Comparison of ENCODE assay signal across 8 cellular contexts in the genomic region with DNA sequence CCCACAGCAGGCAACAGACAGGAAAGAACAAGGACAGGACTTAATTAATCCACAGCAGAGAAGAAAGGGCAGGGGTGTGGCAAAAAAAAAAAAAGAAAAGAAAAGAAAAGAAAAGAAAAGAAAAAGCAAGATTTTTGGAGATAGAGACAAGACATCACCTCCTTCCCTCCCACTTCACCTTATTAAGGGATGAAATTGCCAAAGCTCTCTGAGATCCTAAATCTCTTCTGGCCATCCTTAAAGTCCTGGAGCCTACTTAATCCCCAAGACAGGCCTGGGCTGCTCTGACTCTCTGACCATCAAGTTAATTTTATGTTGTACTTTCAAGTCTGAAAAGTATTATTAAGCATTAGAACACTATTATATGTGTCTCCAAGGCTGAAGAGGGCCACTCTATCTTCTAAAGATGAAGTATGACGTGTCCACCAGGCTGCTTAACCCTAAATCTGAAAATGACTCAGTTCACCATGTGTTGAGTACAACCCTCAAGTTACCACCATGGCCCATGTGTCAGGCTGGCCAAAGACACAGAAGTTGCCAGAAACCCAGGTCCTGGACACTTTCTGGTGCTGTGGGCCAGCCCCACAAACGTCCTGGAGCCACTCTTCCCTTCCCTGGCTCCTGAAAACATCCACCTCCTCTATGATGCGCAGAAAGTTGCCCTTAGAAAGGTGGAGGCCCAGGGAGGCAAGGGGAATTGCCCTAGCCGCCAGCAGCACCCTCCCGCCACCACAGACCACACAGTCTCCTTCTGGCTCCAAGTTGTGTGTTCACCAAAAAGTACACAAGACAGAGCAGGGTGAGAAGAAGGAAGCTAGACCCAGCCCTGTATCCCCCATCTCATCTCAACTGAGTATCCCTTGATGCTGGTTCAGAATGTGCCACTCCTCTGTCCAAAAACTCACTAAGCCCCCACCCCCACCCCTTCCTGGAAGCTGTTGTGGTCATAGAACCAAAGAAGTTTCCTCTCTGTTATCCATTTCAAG. TPM values are rescaled to one million over a fixed set of nuclear protein-coding genes. Genes with fewer than 3 reads are reported as not detected.
DNase-seq lines count a peak whose midpoint lies in the region; TF ChIP-seq lines count a peak whose summit lies in the region.

No MANE protein-coding gene starts in this region.

- H4K8ac ChIP-seq in mesendoderm (ENCODE audit: low read depth, low read length), result no peak overlapping the region

- H3K23ac ChIP-seq in mesendoderm (ENCODE audit: low read length), result peak overlapping the region; percentile 90

- H3K36me3 ChIP-seq in mesendoderm (ENCODE audit: control insufficient read depth, insufficient read depth, low read length) (peaks cover 9% of the 10 kb centered on the region), SJCRH30 (no peaks in the 10 kb centered on the region)

- peak overlapping the region; percentile 96 for H3K4me3 Mint-ChIP-seq in activated naive CD8-positive, alpha-beta T cell treated with anti-CD3 and anti-CD28 coated beads for 36 hours

- no peak overlapping the region for H2BK120ac ChIP-seq in mesendoderm (ENCODE audit: low read depth, low read length)

- POLR2A ChIA-PET in AG04449 (lab: Yijun Ruan, JAX), result interaction anchor here (0.7 kb wide), 1 partner anchor 98 kb away, joined by 3 read pairs; no protein-coding TSS in a partner anchor

- peak overlapping the region; percentile 96 for H3K27ac Mint-ChIP-seq in activated naive CD8-positive, alpha-beta T cell treated with anti-CD3 and anti-CD28 coated beads for 36 hours

- WGBS in mesendoderm (ENCODE audit: extremely low coverage, insufficient coverage, low lambda C conversion rate), result no CpG with 5 or more reads among the region's 5 CpGs

- peaks cover 44% of the 10 kb centered on the region for H3K4me1 Mint-ChIP-seq in activated naive CD8-positive, alpha-beta T cell treated with anti-CD3 and anti-CD28 coated beads for 36 hours

- no peaks in the 10 kb centered on the region for H3K27me3 ChIP-seq in mesendoderm (ENCODE audit: insufficient read depth, low read length, poor library complexity)
- H3K27me3 ChIP-seq in SJCRH30, result no peaks in the 10 kb centered on the region

- H3K79me2 ChIP-seq in mesendoderm (ENCODE audit: control insufficient read depth, insufficient read depth, low read length), result peaks cover 26% of the 10 kb centered on the region

- no peak for TF ChIP-seq CTCF in AG04449 (IDR thresholded peaks at IDR 0.05; ENCODE audit: insufficient read depth, low read length, missing control alignments)

- no peak overlapping the region for H2BK5ac ChIP-seq in mesendoderm (ENCODE audit: low read length)

- H2AK5ac ChIP-seq in mesendoderm (ENCODE audit: low read length), result no peak overlapping the region

- H3K36me3 Mint-ChIP-seq in activated naive CD8-positive, alpha-beta T cell treated with anti-CD3 and anti-CD28 coated beads for 36 hours, result peaks cover 45% of the 10 kb centered on the region

- no peaks in the 10 kb centered on the region for H3K9me3 ChIP-seq in SJCRH30 (replicated peaks)

- H3K27me3 Mint-ChIP-seq in activated naive CD8-positive, alpha-beta T cell treated with anti-CD3 and anti-CD28 coated beads for 36 hours, result no peaks in the 10 kb centered on the region

- CTCF ChIA-PET in AG04449 (lab: Yijun Ruan, JAX), result interaction anchor here (0.6 to 13.4 kb wide), 10 partner anchors 8 to 302 kb away, joined by 3 to 492 read pairs (median 6); no protein-coding TSS in a partner anchor

- no peak for DNase-seq in AG04449 (ENCODE audit: low read depth, low spot score)
- DNase-seq in NAMALWA (ENCODE audit: low spot score), result peak; percentile 37
- DNase-seq in activated naive CD8-positive, alpha-beta T cell treated with anti-CD3 and anti-CD28 coated beads for 36 hours, result peak; percentile 72
- no peak for DNase-seq in mesendoderm
- no peak for DNase-seq in SIG-M5 treated with dmso at 0.1 percent for 504 hours (lab: John Stamatoyannopoulos, UW; ENCODE audit: unreplicated experiment)
- DNase-seq in RPMI8226, result no peak
- DNase-seq in SJCRH30, result no peak
- DNase-seq in germinal center (ENCODE audit: low spot score), result no peak

- peak overlapping the region; percentile 78 for H3K9ac ChIP-seq in mesendoderm (ENCODE audit: low read length)

- no peak overlapping the region for H4K5ac ChIP-seq in mesendoderm (ENCODE audit: low read length)

- H3K4ac ChIP-seq in mesendoderm (ENCODE audit: low read depth, low read length), result no peak overlapping the region

- peaks cover 12% of the 10 kb centered on the region for H3K79me1 ChIP-seq in mesendoderm (ENCODE audit: low read length)

- no peak overlapping the region for H3K18ac ChIP-seq in mesendoderm (ENCODE audit: low read length)

- peak overlapping the region; percentile 91 for H3K4me2 ChIP-seq in mesendoderm (ENCODE audit: low read length)

- H3K4me3 ChIP-seq in AG04449 (ENCODE audit: low read depth, low read length) (peak overlapping the region; percentile 74), mesendoderm (ENCODE audit: low read length) (peak overlapping the region; percentile 80), SJCRH30 (no peak overlapping the region)

- no peaks in the 10 kb centered on the region for H3K9me3 Mint-ChIP-seq in activated naive CD8-positive, alpha-beta T cell treated with anti-CD3 and anti-CD28 coated beads for 36 hours

- peak overlapping the region; percentile 91 for H3K56ac ChIP-seq in mesendoderm (ENCODE audit: low read length)

- H3K4me1 ChIP-seq in mesendoderm (ENCODE audit: control insufficient read depth, low read depth, low read length), result peaks cover 3% of the 10 kb centered on the region
- H3K4me1 ChIP-seq in SJCRH30, result peaks cover 3% of the 10 kb centered on the region; the same call in 1 of the 2 replicates

- H2BK15ac ChIP-seq in mesendoderm (replicated peaks; ENCODE audit: low read depth), result no peak overlapping the region

- no peak overlapping the region for H3K27ac ChIP-seq in mesendoderm (ENCODE audit: low read depth, low read length)
- H3K27ac ChIP-seq in SJCRH30, result no peak overlapping the region

RNA-seq across cellular contexts. Expression of gene SOCS1, which starts 2.7 kb away (rescaled TPM):
- 10 to 100 TPM; 30.8 to 32.9 TPM for total RNA-seq in activated naive CD8-positive, alpha-beta T cell treated with anti-CD3 and anti-CD28 coated beads for 36 hours
- polyA plus RNA-seq in mesendoderm (2013, experiment 1 of 2), result 62.9 TPM
- polyA plus RNA-seq in mesendoderm (2013, experiment 2 of 2), result 59.7 TPM
- 1.4 and 1.8 TPM in 2 replicates for total RNA-seq in SJCRH30 (2014; rRNA removed; shearing (Covaris generic))

RNA-seq across cellular contexts. Expression of gene TNP2, which starts 15.8 kb away (rescaled TPM):
- not detected for total RNA-seq in activated naive CD8-positive, alpha-beta T cell treated with anti-CD3 and anti-CD28 coated beads for 36 hours
- not detected for polyA plus RNA-seq in mesendoderm (2013, experiment 1 of 2)
- not detected for polyA plus RNA-seq in mesendoderm (2013, experiment 2 of 2)
- total RNA-seq in SJCRH30 (2014; rRNA removed; shearing (Covaris generic)), result not detected in 2 replicates

RNA-seq across cellular contexts. Expression of gene PRM3, which starts 20.1 kb away (rescaled TPM):
- total RNA-seq in activated naive CD8-positive, alpha-beta T cell treated with anti-CD3 and anti-CD28 coated beads for 36 hours, result not detected
- not detected for polyA plus RNA-seq in mesendoderm (2013, experiment 1 of 2)
- polyA plus RNA-seq in mesendoderm (2013, experiment 2 of 2), result not detected
- not detected in 2 replicates for total RNA-seq in SJCRH30 (2014; rRNA removed; shearing (Covaris generic))

RNA-seq across cellular contexts. Expression of gene PRM2, which starts 23.0 kb away (rescaled TPM):
- total RNA-seq in activated naive CD8-positive, alpha-beta T cell treated with anti-CD3 and anti-CD28 coated beads for 36 hours, result not detected
- not detected for polyA plus RNA-seq in mesendoderm (2013, experiment 1 of 2)
- polyA plus RNA-seq in mesendoderm (2013, experiment 2 of 2), result not detected
- total RNA-seq in SJCRH30 (2014; rRNA removed; shearing (Covaris generic)), result not detected in 2 replicates

RNA-seq across cellular contexts. Expression of gene PRM1, which starts 27.8 kb away (rescaled TPM):
- not detected for total RNA-seq in activated naive CD8-positive, alpha-beta T cell treated with anti-CD3 and anti-CD28 coated beads for 36 hours
- 1.9 TPM for polyA plus RNA-seq in mesendoderm (2013, experiment 1 of 2)
- 2.6 TPM for polyA plus RNA-seq in mesendoderm (2013, experiment 2 of 2)
- not detected in 2 replicates for total RNA-seq in SJCRH30 (2014; rRNA removed; shearing (Covaris generic))

Comparison
In these comparisons a context has a peak if more than half of its experiments do, and no peak if none do; other contexts are left out.
1. DNase-seq: peak in NAMALWA (single experiment) and activated naive CD8-positive, alpha-beta T cell treated with anti-CD3 and anti-CD28 coated beads for 36 hours (single experiment); none in AG04449 (single experiment), mesendoderm (single experiment), SIG-M5 treated with dmso at 0.1 percent for 504 hours (single experiment), RPMI8226 (single experiment), SJCRH30 (0 of 2) and germinal center (single experiment).
2. RNA of gene SOCS1, which starts 2.7 kb away (total RNA-seq): 30.8 to 32.9 TPM in activated naive CD8-positive, alpha-beta T cell treated with anti-CD3 and anti-CD28 coated beads for 36 hours; 1.4 to 1.8 TPM in SJCRH30; every median in the first group is over 10 times any median in the second.